8 cellular contexts compared by ENCODE assay signal in the genomic region with DNA sequence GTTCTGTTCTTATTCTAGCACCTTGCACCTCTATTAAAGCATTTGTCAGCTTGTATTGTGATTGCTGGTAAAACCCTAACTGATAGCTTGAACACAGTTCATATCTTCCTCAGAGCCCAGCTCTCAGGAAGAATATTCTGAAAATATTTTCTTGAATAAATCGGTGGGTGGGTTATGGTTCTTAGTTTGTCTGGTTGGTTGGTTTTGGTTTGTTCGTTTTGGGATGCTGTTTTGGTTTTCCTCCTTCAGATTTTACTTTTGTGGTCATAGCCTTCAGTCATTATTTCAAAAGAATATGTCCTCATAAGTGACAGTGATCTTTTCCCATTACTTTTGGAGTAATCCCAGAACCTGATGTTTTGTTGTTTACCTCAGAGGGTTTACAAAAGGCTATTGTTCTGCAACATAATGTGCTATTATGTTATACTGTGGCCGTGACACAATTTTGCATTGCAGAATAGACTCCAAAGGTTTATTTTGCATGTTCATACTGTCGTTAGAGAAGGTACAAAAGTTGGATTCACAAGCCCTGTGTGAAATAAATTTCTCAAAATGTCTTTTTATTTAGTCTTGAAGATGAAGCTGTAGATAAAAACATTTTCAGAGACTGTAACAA. TPM values are rescaled to one million over a fixed set of nuclear protein-coding genes. Genes with fewer than 3 reads are reported as not detected.
DNase-seq lines count a peak whose midpoint lies in the region; ATAC-seq and TF ChIP-seq lines count a peak whose summit lies in the region.

No MANE protein-coding gene starts in this region.

- H3K4me1 ChIP-seq in mucosa of stomach (ENCODE audit: control insufficient read depth, insufficient read depth, low read length) = peaks cover 22% of the 10 kb centered on the region

- H3K36me3 ChIP-seq in mucosa of stomach (ENCODE audit: control insufficient read depth, insufficient read depth, low read length) = peaks cover 3% of the 10 kb centered on the region

- H3K27me3 ChIP-seq in mucosa of stomach (ENCODE audit: control insufficient read depth, insufficient read depth, low read length) = no peaks in the 10 kb centered on the region

- DNase-seq in AG04449 (ENCODE audit: low read depth, low spot score) (no peak), D341Med (ENCODE audit: low spot score) (no peak), cerebellum (ENCODE audit: low spot score) (no peak)

- H3K9ac ChIP-seq in mucosa of stomach (ENCODE audit: low read length) = peak overlapping the region; percentile 98

- ATAC-seq in GM18867 (IDR thresholded peaks at IDR 0.05; ENCODE audit: unreplicated experiment) (no peak), GM19395 (IDR thresholded peaks at IDR 0.05; ENCODE audit: unreplicated experiment) (no peak)

- CTCF ChIA-PET in AG04449 (lab: Yijun Ruan, JAX) = interaction anchor here (1.4 kb wide), 1 partner anchor 111 kb away, joined by 4 read pairs; no protein-coding TSS in a partner anchor

- H3K27ac Mint-ChIP-seq in IgD-negative memory B cell (peak overlapping the region; percentile 67 to 97 (median 87)), brain (peak overlapping the region; percentile 45 to 100 (median 89))

- H3K4me1 Mint-ChIP-seq in IgD-negative memory B cell = peaks cover 26 to 33% (median 30%) of the 10 kb centered on the region in 3 donors
- peaks cover 51% of the 10 kb centered on the region for H3K4me1 Mint-ChIP-seq in brain

- no peaks in the 10 kb centered on the region for H3K9me3 ChIP-seq in mucosa of stomach (ENCODE audit: control insufficient read depth, low read length)

- H3K36me3 Mint-ChIP-seq in IgD-negative memory B cell = peaks cover 4% of the 10 kb centered on the region
- H3K36me3 Mint-ChIP-seq in brain = peaks cover 15% of the 10 kb centered on the region

- H3K9me3 Mint-ChIP-seq in IgD-negative memory B cell (no peaks in the 10 kb centered on the region), brain (no peaks in the 10 kb centered on the region)

- POLR2A ChIA-PET in AG04449 (lab: Yijun Ruan, JAX) = no interaction called here

- H3K27me3 Mint-ChIP-seq in IgD-negative memory B cell = no peaks in the 10 kb centered on the region
- H3K27me3 Mint-ChIP-seq in brain = peaks cover 13% of the 10 kb centered on the region

- H3K4me3 Mint-ChIP-seq in IgD-negative memory B cell (peak overlapping the region; percentile 90 to 100 (median 100)), brain (peak overlapping the region; percentile 54 to 100 (median 99))

- H3K4me3 ChIP-seq in AG04449 (ENCODE audit: low read depth, low read length) (peak overlapping the region; percentile 9), mucosa of stomach (ENCODE audit: low read length) (no peak overlapping the region)

- TF ChIP-seq CTCF in AG04449 (IDR thresholded peaks at IDR 0.05; ENCODE audit: insufficient read depth, low read length, missing control alignments) (no peak), brain (conservative IDR thresholded peaks at IDR 0.05) (no peak)

RNA-seq across cellular contexts. Expression of gene TMEM87A, which starts 2.7 kb away (rescaled TPM):
- polyA plus RNA-seq in IgD-negative memory B cell (39.2 TPM), brain (ENCODE audit: insufficient read depth, low read depth, low replicate concordance) (32.2 TPM)
- 49.2 TPM for total RNA-seq in cerebellum

RNA-seq across cellular contexts. Expression of gene GANC, which starts 2.9 kb away (rescaled TPM):
- polyA plus RNA-seq in IgD-negative memory B cell = 48.0 TPM
- 12.1 TPM for polyA plus RNA-seq in brain (ENCODE audit: insufficient read depth, low read depth, low replicate concordance)
- 21.3 TPM for total RNA-seq in cerebellum
